In the genomic region with DNA sequence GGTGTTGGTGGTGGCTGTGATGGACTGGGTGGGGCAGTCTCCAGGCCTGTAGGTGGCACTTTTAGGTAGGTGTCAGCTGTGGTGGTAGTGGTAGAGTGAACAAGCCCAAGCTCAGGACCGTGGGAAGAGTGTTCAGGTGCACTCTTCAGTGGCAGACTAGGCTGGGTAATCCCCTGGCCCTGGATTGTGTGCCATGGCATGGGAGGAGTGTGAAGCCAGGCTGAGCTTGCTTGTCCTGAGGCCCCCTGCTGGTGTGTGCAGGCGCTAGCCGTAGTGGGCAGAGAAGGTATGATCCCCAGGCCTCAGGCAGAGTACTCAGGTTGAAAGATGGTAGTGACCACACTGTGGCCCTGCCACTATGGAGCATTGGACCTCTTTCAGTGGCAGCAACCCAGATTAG, we compare ENCODE assay signal across 28 cellular contexts.
DNase-seq lines count a peak whose midpoint lies in the region; ATAC-seq and TF ChIP-seq lines count a peak whose summit lies in the region.
"Had no signal": no experiment of that assay in that cellular context is flagged by ENCODE, and none has a peak within 500 bp of the region (broad histone marks: within the 10 kb centered on the region; RNA-seq: fewer than 3 reads in every experiment).

No MANE protein-coding gene starts in this region.

- intact Hi-C loops in mammary epithelial cell (cut with micrococcal nuclease) = loop anchor here (10.0 kb wide), 1 partner anchor 107 kb away; no protein-coding TSS in a partner anchor

- H3K27ac ChIP-seq in 22Rv1 (no peak overlapping the region), foreskin keratinocyte (no peak overlapping the region), mammary epithelial cell (ENCODE audit: insufficient read depth, low read depth, low read length) (no peak overlapping the region)
- H3K27ac ChIP-seq: BLaER1 treated with 17β-estradiol and CSF1 and Interleukin-3, amounts not matched to agents 10 nM and 100 nM; breast epithelium; gastrocnemius medialis; hepatocyte; ovary; Peyer's patch had no signal

- no peaks in the 10 kb centered on the region for H3K27me3 ChIP-seq in foreskin keratinocyte
- H3K27me3 ChIP-seq in mammary epithelial cell (ENCODE audit: insufficient read depth, low read length) = no peaks in the 10 kb centered on the region
- H3K27me3 ChIP-seq: BLaER1 treated with 17β-estradiol and CSF1 and Interleukin-3, amounts not matched to agents 10 nM and 100 nM; breast epithelium; gastrocnemius medialis; hepatocyte; ovary; Peyer's patch had no signal

- CTCF ChIA-PET in mammary epithelial cell (lab: Charles Lee; ENCODE audit: low non-redundant PET) = interaction anchor here (0.6 kb wide), 1 partner anchor 137 kb away, joined by 6 read pairs; no protein-coding TSS in a partner anchor

- H2AFZ ChIP-seq in mammary epithelial cell (ENCODE audit: low read depth, low read length) = no peak overlapping the region
- H2AFZ ChIP-seq: hepatocyte had no signal

- no TSS peak for BruUV-seq in mammary epithelial cell (replicated peaks; lab: Mats Ljungman, UMichigan)

- TF ChIP-seq POLR2A in NB4 (IDR thresholded peaks at IDR 0.05; ENCODE audit: extremely low read depth, insufficient read length) = no peak

- no peaks in the 10 kb centered on the region for H3K9me3 ChIP-seq in mammary epithelial cell (replicated peaks; ENCODE audit: insufficient read depth, low read length)
- H3K9me3 ChIP-seq: Caco-2, gastrocnemius medialis, ovary had no signal

- H3K79me2 ChIP-seq in mammary epithelial cell (ENCODE audit: insufficient read depth, low read length) = no peaks in the 10 kb centered on the region
- H3K79me2 ChIP-seq: hepatocyte had no signal

- WGBS in mammary epithelial cell (ENCODE audit: low coverage, missing lambda C conversion rate) = 79% methylated on average over 2 of the region's 3 CpGs

- H3K4me2 ChIP-seq in mammary epithelial cell (ENCODE audit: insufficient read depth, low read depth, low read length) = no peak overlapping the region
- H3K4me2 ChIP-seq: BLaER1 treated with 17β-estradiol and CSF1 and Interleukin-3, amounts not matched to agents 10 nM and 100 nM; hepatocyte; smooth muscle cell had no signal

- no peak overlapping the region for H3K4me3 ChIP-seq in GM12865 (ENCODE audit: low read depth, low read length)
- no peak overlapping the region for H3K4me3 ChIP-seq in NB4 (ENCODE audit: low read depth, low read length)
- H3K4me3 ChIP-seq in mammary epithelial cell (replicated peaks in 1 of 3; ENCODE audit: insufficient read depth in 1 of 3, low read depth in 2 of 3, low read length in 3 of 3) = no peak overlapping the region
- H3K4me3 ChIP-seq: BLaER1 treated with 17β-estradiol and CSF1 and Interleukin-3, amounts not matched to agents 10 nM and 100 nM; breast epithelium; gastrocnemius medialis; hepatocyte; ovary; Peyer's patch; smooth muscle cell had no signal

- DNase-seq in GM12865 (ENCODE audit: low read depth) = peak; percentile 0
- peak; percentile 1 for DNase-seq in NB4 (ENCODE audit: low read depth)
- no peak for DNase-seq in foreskin keratinocyte
- DNase-seq in NCI-H2227 (lab: John Stamatoyannopoulos, UW; ENCODE audit: unreplicated experiment) = no peak
- no peak for DNase-seq in mammary epithelial cell
- DNase-seq: activated CD4-positive, alpha-beta T cell treated with anti-CD3 and anti-CD28 coated beads for 4 hours; activated naive CD4-positive, alpha-beta T cell treated with Interleukin-2 at 50 U/mL for 16 hours; activated T-cell treated with anti-CD3 and anti-CD28 coated beads, Interleukin-2, amount 50 U/mL, for 48 hours; Caco-2; effector CD8-positive, alpha-beta T cell; gastrocnemius medialis; left ventricle myocardium superior; NCI-H1436 treated with DMSO at 0.1 percent for 48 hours; NCI-H2171; NCI-H524; ovary; Peyer's patch; SIG-M5; T-cell had no signal

- H3K36me3 ChIP-seq in mammary epithelial cell (ENCODE audit: insufficient read depth, low read length) = no peaks in the 10 kb centered on the region
- H3K36me3 ChIP-seq: BLaER1 treated with 17β-estradiol and CSF1 and Interleukin-3, amounts not matched to agents 10 nM and 100 nM; breast epithelium; gastrocnemius medialis; ovary; Peyer's patch had no signal

- H3K4me1 ChIP-seq in foreskin keratinocyte = no peaks in the 10 kb centered on the region
- H3K4me1 ChIP-seq in mammary epithelial cell (ENCODE audit: insufficient read depth, low read length) = no peaks in the 10 kb centered on the region
- H3K4me1 ChIP-seq: BLaER1 treated with 17β-estradiol and CSF1 and Interleukin-3, amounts not matched to agents 10 nM and 100 nM; breast epithelium; Caco-2; gastrocnemius medialis; Peyer's patch had no signal

- ATAC-seq in foreskin keratinocyte = no peak
- no peak for ATAC-seq in HG03025 (IDR thresholded peaks at IDR 0.05; ENCODE audit: low FRiP score, unreplicated experiment)
- ATAC-seq in HG02678 (IDR thresholded peaks at IDR 0.05; ENCODE audit: unreplicated experiment) = no peak
- ATAC-seq: gastrocnemius medialis; left ventricle myocardium superior; natural killer cell treated with Interleukin-12 subunit alpha and Interleukin-12 subunit beta and Interleukin-15 and Interleukin-18, amount 100 ng/mL, for 72 hours; stimulated activated effector memory CD8-positive, alpha-beta T cell treated with anti-CD3 and anti-CD28 coated beads, Interleukin-12 subunit alpha, Interleukin-12 subunit beta, amount 100 ng/mL, for 72 hours; T-cell had no signal

- dilution Hi-C loops in mammary epithelial cell (cut with HindIII; ENCODE audit: low sequenced_read_pairs) = no loop called here

- in situ Hi-C loops in mammary epithelial cell (cut with MboI; ENCODE audit: low sequenced_read_pairs in 2 of 2) = no loop called here

- peak; percentile 37 for TF ChIP-seq CTCF in 22Rv1 (IDR thresholded peaks at IDR 0.05)
- TF ChIP-seq CTCF in GM12865 (IDR thresholded peaks at IDR 0.05; ENCODE audit: insufficient read depth, low read depth, low read length, missing control alignments) = peak; percentile 3
- TF ChIP-seq CTCF in NB4 (IDR thresholded peaks at IDR 0.05; ENCODE audit: low read depth, low read length) = peak; percentile 8
- TF ChIP-seq CTCF in foreskin keratinocyte (conservative IDR thresholded peaks at IDR 0.05) = peak; percentile 17
- peak in 1 of 2 donors; percentile 6 for TF ChIP-seq CTCF in mammary epithelial cell (conservative IDR thresholded peaks at IDR 0.05 in 1 of 2, IDR thresholded peaks at IDR 0.05 in 1 of 2; ENCODE audit: extremely low read depth in 1 of 2, insufficient read depth in 1 of 2, low read depth in 1 of 2, low read length in 2 of 2)

- no peak overlapping the region for H3K9ac ChIP-seq in mammary epithelial cell (ENCODE audit: insufficient read depth, low read length)
- H3K9ac ChIP-seq: BLaER1 treated with 17β-estradiol and CSF1 and Interleukin-3, amounts not matched to agents 10 nM and 100 nM had no signal

- no peaks in the 10 kb centered on the region for H4K20me1 ChIP-seq in mammary epithelial cell (ENCODE audit: insufficient read depth, low read length)
- H4K20me1 ChIP-seq: BLaER1 treated with 17β-estradiol and CSF1 and Interleukin-3, amounts not matched to agents 10 nM and 100 nM had no signal

Comparison
In these comparisons a context has a peak if more than half of its experiments do, and no peak if none do; other contexts are left out.
1. DNase-seq: peak in GM12865 (single experiment) and NB4 (single experiment); none in foreskin keratinocyte (0 of 2), NCI-H2227 (single experiment) and mammary epithelial cell (single experiment).